ENCODE assay signal across 8 cellular contexts in genomic region chr17:16652847-16653366, GRCh38. TPM values are rescaled to one million over a fixed set of nuclear protein-coding genes. Genes with fewer than 3 reads are reported as not detected.
A peak's percentile ranks its signal among the peaks of the same experiment; 100 is the strongest.
DNase-seq lines count a peak whose midpoint lies in the region; ATAC-seq and TF ChIP-seq lines count a peak whose summit lies in the region.

No MANE protein-coding gene starts in this region.

- H3K36me3 ChIP-seq in BJ (ENCODE audit: control insufficient read depth, insufficient read depth, low read length) (peaks cover 1% of the 10 kb centered on the region; the same call in 1 of the 2 replicates), heart right ventricle (peaks cover 0 to 20% (median 0%) of the 10 kb centered on the region in 9 donors), gastrocnemius medialis (no peaks in the 10 kb centered on the region)

- peaks cover 13% of the 10 kb centered on the region for H3K4me1 Mint-ChIP-seq in activated CD4-positive, alpha-beta memory T cell treated with anti-CD3 and anti-CD28 coated beads, Interleukin-2, amount 10 ng/mL, durations not matched to agents 7 days and 5 days

- no peak for TF ChIP-seq CTCF in BJ (IDR thresholded peaks at IDR 0.05; ENCODE audit: insufficient read depth, low read depth, low read length)
- TF ChIP-seq CTCF in heart right ventricle (IDR thresholded peaks at IDR 0.05) = no peak
- no peak for TF ChIP-seq CTCF in gastrocnemius medialis (IDR thresholded peaks at IDR 0.05 in 4 of 5, conservative IDR thresholded peaks at IDR 0.05 in 1 of 5)

- POLR2A ChIA-PET in BJ (lab: Charles Lee) = no interaction called here
- POLR2A ChIA-PET in activated CD4-positive, alpha-beta memory T cell treated with anti-CD3 and anti-CD28 coated beads, Interleukin-2, amount 10 ng/mL, durations not matched to agents 7 days and 5 days (lab: Charles Lee) = interaction anchor here (1.2 kb wide), 1 partner anchor 116 kb away, joined by 6 read pairs; no protein-coding TSS in a partner anchor

- H3K4me3 Mint-ChIP-seq in activated CD4-positive, alpha-beta memory T cell treated with anti-CD3 and anti-CD28 coated beads, Interleukin-2, amount 10 ng/mL, durations not matched to agents 7 days and 5 days = peak overlapping the region; percentile 71

- intact Hi-C loops in heart right ventricle (cut with DNase I) = loop anchor here in 2 of 10 donors (5.0 kb wide), 2 partner anchors 66 to 116 kb away; no protein-coding TSS in a partner anchor
- intact Hi-C loops in gastrocnemius medialis (cut with DNase I; ENCODE audit: low total_unique reads) = loop anchor here (2.0 to 5.0 kb wide), 3 partner anchors 64 to 216 kb away; no protein-coding TSS in a partner anchor

- H3K9me3 Mint-ChIP-seq in activated CD4-positive, alpha-beta memory T cell treated with anti-CD3 and anti-CD28 coated beads, Interleukin-2, amount 10 ng/mL, durations not matched to agents 7 days and 5 days = no peaks in the 10 kb centered on the region

- in situ Hi-C loops in gastrocnemius medialis (cut with MboI; ENCODE audit: low sequenced_read_pairs in 4 of 4) = no loop called here

- TF ChIP-seq POLR2A in gastrocnemius medialis (IDR thresholded peaks at IDR 0.05) = no peak

- peaks cover 3% of the 10 kb centered on the region for H3K36me3 Mint-ChIP-seq in activated CD4-positive, alpha-beta memory T cell treated with anti-CD3 and anti-CD28 coated beads, Interleukin-2, amount 10 ng/mL, durations not matched to agents 7 days and 5 days (ENCODE audit: low read depth)

- no peak for DNase-seq in BJ (ENCODE audit: low read depth)
- DNase-seq in HCEC 1CT = peak; percentile 1
- no peak for DNase-seq in activated CD4-positive, alpha-beta memory T cell treated with anti-CD3 and anti-CD28 coated beads, Interleukin-2, amount 10 ng/mL, durations not matched to agents 7 days and 5 days
- no peak for DNase-seq in heart right ventricle
- DNase-seq in gastrocnemius medialis = peak in 1 of 2 donors; percentile 3
- no peak for DNase-seq in EL

- no peaks in the 10 kb centered on the region for H3K9me3 ChIP-seq in heart right ventricle
- no peaks in the 10 kb centered on the region for H3K9me3 ChIP-seq in gastrocnemius medialis

- ATAC-seq in heart right ventricle (peak in 4 of 8 donors; percentile 5 to 21 (median 13)), gastrocnemius medialis (peak; percentile 7 to 24), HG02852 (IDR thresholded peaks at IDR 0.05; ENCODE audit: unreplicated experiment) (no peak), HG02759 (IDR thresholded peaks at IDR 0.05; ENCODE audit: unreplicated experiment) (no peak)

- H3K4me3 ChIP-seq in BJ (ENCODE audit: low read depth, low read length) (peak overlapping the region; percentile 76), heart right ventricle (peak overlapping the region; percentile 47 to 87 (median 74)), gastrocnemius medialis (peak overlapping the region; percentile 66 to 93 (median 82))

- WGBS in heart right ventricle, 2 donors = 8 to 9% methylated on average over 8 of the region's 8 CpGs

- CTCF ChIA-PET in BJ (lab: Yijun Ruan, JAX) = interaction anchor here (0.7 kb wide), 1 partner anchor 17 kb away, joined by 5 read pairs; no protein-coding TSS in a partner anchor
- CTCF ChIA-PET in activated CD4-positive, alpha-beta memory T cell treated with anti-CD3 and anti-CD28 coated beads, Interleukin-2, amount 10 ng/mL, durations not matched to agents 7 days and 5 days (lab: Charles Lee) = interaction anchor here (0.8 to 1.2 kb wide), 2 partner anchors 11 to 64 kb away, joined by 3 to 5 read pairs; no protein-coding TSS in a partner anchor

- H3K27ac Mint-ChIP-seq in activated CD4-positive, alpha-beta memory T cell treated with anti-CD3 and anti-CD28 coated beads, Interleukin-2, amount 10 ng/mL, durations not matched to agents 7 days and 5 days = peak overlapping the region; percentile 40

- H3K27me3 ChIP-seq in BJ (ENCODE audit: control insufficient read depth, insufficient read depth, low read length) (no peaks in the 10 kb centered on the region), heart right ventricle (no peaks in the 10 kb centered on the region), gastrocnemius medialis (no peaks in the 10 kb centered on the region)

- H3K27me3 Mint-ChIP-seq in activated CD4-positive, alpha-beta memory T cell treated with anti-CD3 and anti-CD28 coated beads, Interleukin-2, amount 10 ng/mL, durations not matched to agents 7 days and 5 days = peaks cover 4% of the 10 kb centered on the region

- peaks cover 0 to 19% (median 13%) of the 10 kb centered on the region in 9 donors for H3K4me1 ChIP-seq in heart right ventricle
- H3K4me1 ChIP-seq in gastrocnemius medialis = peaks cover 0 to 4% of the 10 kb centered on the region in 2 donors

- H3K27ac ChIP-seq in heart right ventricle (peak overlapping the region; percentile 89 to 97 (median 95)), gastrocnemius medialis (peak overlapping the region; percentile 93 to 99 (median 96))

RNA-seq across cellular contexts. Expression of gene ZNF624, which starts 0.7 kb away (rescaled TPM):
- polyA plus RNA-seq in BJ (2011; rRNA removed) = 0.90 and 2.0 TPM in 2 replicates
- 2.6 and 3.1 TPM in 2 replicates for polyA minus RNA-seq in BJ (2011; rRNA and poly(A)+ RNA removed)
- 1 to 10 TPM; 4.4 to 5.6 TPM for total RNA-seq in activated CD4-positive, alpha-beta memory T cell treated with anti-CD3 and anti-CD28 coated beads, Interleukin-2, amount 10 ng/mL, durations not matched to agents 7 days and 5 days
- total RNA-seq in heart right ventricle = 1 to 10 TPM; 1.4 to 2.9 (median 2.1) TPM
- polyA plus RNA-seq in heart right ventricle = under 1 TPM; 0.39 to 0.66 TPM
- total RNA-seq in gastrocnemius medialis = 1 to 10 TPM in 2 of 4 donors, under 1 TPM in 2; 0.86 to 2.2 (median 0.94) TPM

RNA-seq across cellular contexts. Expression of gene CCDC144A, which starts 37.1 kb away (rescaled TPM):
- 0.02 and 0.31 TPM in 2 replicates for polyA plus RNA-seq in BJ (2011; rRNA removed)
- polyA minus RNA-seq in BJ (2011; rRNA and poly(A)+ RNA removed) = 0.05 and 0.15 TPM in 2 replicates
- 1 to 10 TPM; 5.3 to 5.8 TPM for total RNA-seq in activated CD4-positive, alpha-beta memory T cell treated with anti-CD3 and anti-CD28 coated beads, Interleukin-2, amount 10 ng/mL, durations not matched to agents 7 days and 5 days
- 1 to 10 TPM in 6 of 10 donors, under 1 TPM in 4; 0.25 to 3.4 (median 1.4) TPM for total RNA-seq in heart right ventricle
- polyA plus RNA-seq in heart right ventricle = 1 to 10 TPM in 1 of 2 donors, under 1 TPM in 1; 0.32 to 2.2 TPM
- total RNA-seq in gastrocnemius medialis = 1 to 10 TPM in 1 of 4 donors, under 1 TPM in 3; 0.13 to 7.4 (median 0.57) TPM

Comparison
In these comparisons a context has a peak if more than half of its experiments do, and no peak if none do; other contexts are left out.
1. ATAC-seq: peak in gastrocnemius medialis (2 of 2); none in HG02852 (single experiment) and HG02759 (single experiment).
2. Peak in every context shown above with its lines, with median percentiles within 50 percentile points of each other: H3K4me3 ChIP-seq.